1 cellular context compared by ENCODE assay signal in genomic region chr1:8091691-8092090, GRCh38.
TF ChIP-seq lines count a peak whose summit lies in the region.

No MANE protein-coding gene starts in this region.

TF ChIP-seq in HepG2, 621 proteins besides CTCF, POLR2A, EP300 and RAD21 (continued from another document):
- no peak for TF ChIP-seq ZNF710 (CRISPR knock-in tag; IDR thresholded peaks at IDR 0.05; ENCODE audit: borderline replicate concordance)
- TF ChIP-seq HMGXB3 (CRISPR knock-in tag; IDR thresholded peaks at IDR 0.05; ENCODE audit: borderline replicate concordance) = no peak
- no peak for TF ChIP-seq ZNF781 (CRISPR knock-in tag; IDR thresholded peaks at IDR 0.05; ENCODE audit: borderline replicate concordance, not compliant biosample characterization)
- no peak for TF ChIP-seq SNAPC2 (CRISPR knock-in tag; IDR thresholded peaks at IDR 0.05)
- TF ChIP-seq MTF2 (CRISPR knock-in tag; IDR thresholded peaks at IDR 0.05; ENCODE audit: borderline replicate concordance) = no peak
- no peak for TF ChIP-seq CHCHD3 (CRISPR knock-in tag; IDR thresholded peaks at IDR 0.05)
- no peak for TF ChIP-seq ZNF354B (CRISPR knock-in tag; IDR thresholded peaks at IDR 0.05)
- no peak for TF ChIP-seq REST (IDR thresholded peaks at IDR 0.05; ENCODE audit: borderline replicate concordance in 1 of 2, low read depth in 1 of 2, low read length in 2 of 2)
- no peak for TF ChIP-seq MXD1 (CRISPR knock-in tag; IDR thresholded peaks at IDR 0.05)
- no peak for TF ChIP-seq POGZ (CRISPR knock-in tag; IDR thresholded peaks at IDR 0.05)
- TF ChIP-seq ZNF570 (CRISPR knock-in tag; IDR thresholded peaks at IDR 0.05; ENCODE audit: borderline replicate concordance) = no peak
- TF ChIP-seq ZFP36L1 (CRISPR knock-in tag; IDR thresholded peaks at IDR 0.05) = no peak
- no peak for TF ChIP-seq ZFAT (CRISPR knock-in tag; conservative IDR thresholded peaks at IDR 0.05)
